9 cellular contexts compared by ENCODE assay signal in the genomic region with DNA sequence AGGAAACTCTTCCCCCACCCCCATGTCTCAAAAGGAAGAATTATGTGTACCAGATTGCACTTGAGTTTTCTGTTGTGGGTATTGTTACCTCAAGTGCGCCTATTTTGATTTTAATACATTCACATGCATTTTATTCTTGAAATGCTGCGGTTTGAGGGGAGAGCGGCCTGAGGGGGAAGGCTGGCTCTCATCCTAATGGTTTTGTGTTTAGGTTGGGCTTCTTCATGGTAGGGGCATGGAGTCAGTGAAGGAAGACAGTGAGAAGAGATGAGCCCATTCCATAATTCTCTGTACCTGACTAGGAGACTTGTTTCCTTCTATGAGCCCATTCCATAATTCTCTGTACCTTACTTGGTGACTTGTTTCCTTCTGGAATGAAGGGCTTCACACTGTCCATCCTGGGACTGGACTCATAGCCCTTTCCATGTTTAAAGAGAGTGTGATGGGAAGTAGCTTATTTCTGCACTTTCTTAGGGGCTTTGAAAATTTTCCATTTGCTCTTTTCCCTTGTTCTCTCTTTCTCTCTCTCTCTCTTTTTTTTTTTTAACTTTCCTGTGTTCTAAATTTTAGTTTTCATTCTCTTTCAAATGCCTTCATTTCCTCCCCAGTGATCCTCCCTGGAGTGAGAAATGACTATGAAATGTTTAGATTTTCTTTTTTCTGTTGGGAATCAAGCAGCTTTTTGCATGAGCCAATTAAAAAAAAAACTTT. TPM values are rescaled to one million over a fixed set of nuclear protein-coding genes. Genes with fewer than 3 reads are reported as not detected.
A peak's percentile ranks its signal among the peaks of the same experiment; 100 is the strongest.
DNase-seq lines count a peak whose midpoint lies in the region; ATAC-seq and TF ChIP-seq lines count a peak whose summit lies in the region.
"Had no signal": no experiment of that assay in that cellular context is flagged by ENCODE, and none has a peak within 500 bp of the region (broad histone marks: within the 10 kb centered on the region; RNA-seq: fewer than 3 reads in every experiment).

No MANE protein-coding gene starts in this region.

- 57% methylated on average over 3 of the region's 3 CpGs for WGBS in suprapubic skin

- H3K9me3 ChIP-seq in iPS-15b (ENCODE audit: control insufficient read depth, insufficient read depth, low read length) = no peaks in the 10 kb centered on the region
- no peaks in the 10 kb centered on the region for H3K9me3 ChIP-seq in suprapubic skin

- TF ChIP-seq CTCF in suprapubic skin (IDR thresholded peaks at IDR 0.05) = no peak

- peak overlapping the region; percentile 85 for H3K27ac ChIP-seq in suprapubic skin

- H3K36me3 ChIP-seq in iPS-15b (ENCODE audit: control insufficient read depth, insufficient read depth, low read length) = no peaks in the 10 kb centered on the region
- H3K36me3 ChIP-seq in suprapubic skin = no peaks in the 10 kb centered on the region

- H3K27ac Mint-ChIP-seq in activated T-cell treated with anti-CD3 and anti-CD28 coated beads, Interleukin-2, amount 50 U/mL, for 72 hours = no peak overlapping the region
- H3K27ac Mint-ChIP-seq in activated CD4-positive, alpha-beta memory T cell treated with anti-CD3 and anti-CD28 coated beads for 36 hours = no peak overlapping the region

- H3K4me3 Mint-ChIP-seq in activated T-cell treated with anti-CD3 and anti-CD28 coated beads, Interleukin-2, amount 50 U/mL, for 72 hours = peak overlapping the region; percentile 57 to 80
- H3K4me3 Mint-ChIP-seq in activated CD4-positive, alpha-beta memory T cell treated with anti-CD3 and anti-CD28 coated beads for 36 hours = peak overlapping the region; percentile 75

- intact Hi-C loops in activated CD4-positive, alpha-beta memory T cell treated with anti-CD3 and anti-CD28 coated beads for 36 hours (cut with micrococcal nuclease) = loop anchor here (2.0 to 10.0 kb wide), 6 partner anchors 63 to 275 kb away; no protein-coding TSS in a partner anchor

- ATAC-seq in activated T-cell treated with anti-CD3 and anti-CD28 coated beads, Interleukin-2, amount 50 U/mL, for 72 hours (replicated peaks in 1 of 2) = no peak

- no peak for DNase-seq in activated T-cell treated with anti-CD3 and anti-CD28 coated beads, Interleukin-2, amount 50 U/mL, for 72 hours
- no peak for DNase-seq in activated T-cell treated with anti-CD3 and anti-CD28 coated beads, Interleukin-2, amount 50 U/mL, for 48 hours
- DNase-seq in activated CD4-positive, alpha-beta memory T cell treated with anti-CD3 and anti-CD28 coated beads for 36 hours = no peak
- no peak for DNase-seq in suprapubic skin (ENCODE audit: low spot score in 2 of 2)
- DNase-seq in superior temporal gyrus (ENCODE audit: extremely low spot score) = no peak
- no peak for DNase-seq in NCI-H1417 treated with DMSO at 0.1 percent for 48 hours (lab: John Stamatoyannopoulos, UW)
- no peak for DNase-seq in MV-4-11 (lab: John Stamatoyannopoulos, UW)
- DNase-seq: NCI-H2107 had no signal

- POLR2A ChIA-PET in activated CD4-positive, alpha-beta memory T cell treated with anti-CD3 and anti-CD28 coated beads for 36 hours (lab: Charles Lee) = no interaction called here

- TF ChIP-seq POLR2A in suprapubic skin (IDR thresholded peaks at IDR 0.05) = no peak

- TF ChIP-seq EP300 in suprapubic skin (IDR thresholded peaks at IDR 0.05) = no peak

- H3K4me3 ChIP-seq in iPS-15b (ENCODE audit: low read depth, low read length) (peak overlapping the region; percentile 71), suprapubic skin (peak overlapping the region; percentile 92)

- H3K4me1 Mint-ChIP-seq in activated T-cell treated with anti-CD3 and anti-CD28 coated beads, Interleukin-2, amount 50 U/mL, for 72 hours (ENCODE audit: low read depth) = peaks cover 14% of the 10 kb centered on the region
- H3K4me1 Mint-ChIP-seq in activated CD4-positive, alpha-beta memory T cell treated with anti-CD3 and anti-CD28 coated beads for 36 hours (ENCODE audit: low read depth) = peaks cover 14% of the 10 kb centered on the region

- peaks cover 46% of the 10 kb centered on the region for H3K27me3 Mint-ChIP-seq in activated T-cell treated with anti-CD3 and anti-CD28 coated beads, Interleukin-2, amount 50 U/mL, for 72 hours (ENCODE audit: low read depth)
- peaks cover 27% of the 10 kb centered on the region for H3K27me3 Mint-ChIP-seq in activated CD4-positive, alpha-beta memory T cell treated with anti-CD3 and anti-CD28 coated beads for 36 hours

- H3K9me3 Mint-ChIP-seq in activated T-cell treated with anti-CD3 and anti-CD28 coated beads, Interleukin-2, amount 50 U/mL, for 72 hours = no peaks in the 10 kb centered on the region
- H3K9me3 Mint-ChIP-seq in activated CD4-positive, alpha-beta memory T cell treated with anti-CD3 and anti-CD28 coated beads for 36 hours = no peaks in the 10 kb centered on the region

- H3K36me3 Mint-ChIP-seq in activated T-cell treated with anti-CD3 and anti-CD28 coated beads, Interleukin-2, amount 50 U/mL, for 72 hours (ENCODE audit: insufficient read depth in 2 of 2) = no peaks in the 10 kb centered on the region
- no peaks in the 10 kb centered on the region for H3K36me3 Mint-ChIP-seq in activated CD4-positive, alpha-beta memory T cell treated with anti-CD3 and anti-CD28 coated beads for 36 hours

- H3K27me3 ChIP-seq in iPS-15b (ENCODE audit: control insufficient read depth, insufficient read depth, low read length) (peaks cover 40% of the 10 kb centered on the region), suprapubic skin (no peaks in the 10 kb centered on the region)

- CTCF ChIA-PET in activated CD4-positive, alpha-beta memory T cell treated with anti-CD3 and anti-CD28 coated beads for 36 hours (lab: Charles Lee) = no interaction called here

- no peak overlapping the region for H3K9ac ChIP-seq in iPS-15b (ENCODE audit: low read depth, low read length)

- H3K4me1 ChIP-seq in iPS-15b (ENCODE audit: control insufficient read depth, insufficient read depth, low read length) = peaks cover 21% of the 10 kb centered on the region
- peaks cover 36% of the 10 kb centered on the region for H3K4me1 ChIP-seq in suprapubic skin

RNA-seq across cellular contexts. Expression of a gene that starts 1.9 kb away (rescaled TPM):
- 10 to 100 TPM; 14.9 to 21.9 TPM for total RNA-seq in activated T-cell treated with anti-CD3 and anti-CD28 coated beads, Interleukin-2, amount 50 U/mL, for 72 hours
- total RNA-seq in activated CD4-positive, alpha-beta memory T cell treated with anti-CD3 and anti-CD28 coated beads for 36 hours = 10 to 100 TPM; 42.7 to 45.5 TPM
- total RNA-seq in suprapubic skin = 10 to 100 TPM; 35.7 to 62.5 (median 54.8) TPM
